ENCODE assay signal across 1 cellular context in genomic region chr10:102603946-102604345, GRCh38.
TF ChIP-seq lines count a peak whose summit lies in the region.

No MANE protein-coding gene starts in this region.

TF ChIP-seq in GM23338, 12 proteins besides CTCF, POLR2A, EP300 and RAD21 (continued from another document):
- TF ChIP-seq CREB1 (CRISPR knock-in tag; IDR thresholded peaks at IDR 0.05; ENCODE audit: low read depth) (no peak), JUNB (IDR thresholded peaks at IDR 0.05; ENCODE audit: unreplicated experiment) (no peak), EZH2phosphoT487 (IDR thresholded peaks at IDR 0.05; ENCODE audit: unreplicated experiment) (no peak), POLR2AphosphoS5 (IDR thresholded peaks at IDR 0.05; ENCODE audit: low read depth) (no peak), REST (IDR thresholded peaks at IDR 0.05; ENCODE audit: unreplicated experiment) (no peak)
